In the genomic region with DNA sequence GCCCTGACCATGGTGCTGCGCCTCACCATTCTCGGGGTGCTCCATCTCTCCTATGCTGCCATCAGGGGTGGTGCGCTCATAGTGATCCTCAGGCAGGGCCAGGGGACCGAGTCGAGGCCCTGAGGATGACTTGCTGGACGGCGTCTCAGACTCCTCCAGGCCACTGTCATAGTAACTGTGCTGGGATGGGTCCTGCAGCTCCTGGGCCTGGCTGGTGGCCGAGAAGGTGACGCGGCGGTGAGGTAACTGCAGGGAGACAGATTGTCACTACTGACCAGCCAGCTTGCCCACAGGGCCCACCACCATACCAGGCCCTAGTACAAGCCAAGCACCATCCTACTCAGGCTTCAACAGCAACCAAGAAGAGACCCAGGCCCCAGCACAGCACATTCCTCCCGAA, we compare ENCODE assay signal across 21 cellular contexts. TPM values are rescaled to one million over a fixed set of nuclear protein-coding genes. Genes with fewer than 3 reads are reported as not detected.
DNase-seq lines count a peak whose midpoint lies in the region; ATAC-seq and TF ChIP-seq lines count a peak whose summit lies in the region.
"Had no signal": no experiment of that assay in that cellular context is flagged by ENCODE, and none has a peak within 500 bp of the region (broad histone marks: within the 10 kb centered on the region; RNA-seq: fewer than 3 reads in every experiment).

No MANE protein-coding gene starts in this region.

- ATAC-seq in heart left ventricle (no peak), GM21367 (IDR thresholded peaks at IDR 0.05; ENCODE audit: unreplicated experiment) (no peak)

- peak overlapping the region; percentile 89 for H2BK15ac ChIP-seq in neuronal stem cell (ENCODE audit: low read length)

- intact Hi-C loops in left ventricle myocardium inferior (cut with micrococcal nuclease) (no loop called here), heart left ventricle (cut with DNase I) (no loop called here)

- WGBS in heart left ventricle, 4 donors, result 92 to 93% (median 93%) methylated on average over 8 to 12 of the region's 12 CpGs
- WGBS in neuronal stem cell (ENCODE audit: extremely low coverage in 2 of 2, insufficient read length in 2 of 2, insufficient replicate concordance in 1 of 2), 2 donors, result no CpG with 5 or more reads among the region's 12 CpGs

- H3K4me1 Mint-ChIP-seq in endothelial cell (ENCODE audit: unreplicated experiment), result peaks cover 41% of the 10 kb centered on the region

- peak overlapping the region; percentile 39 for H3K4ac ChIP-seq in neuronal stem cell (ENCODE audit: low read length)

- no peak overlapping the region for H2BK5ac ChIP-seq in neuronal stem cell (ENCODE audit: low read length)

- H3K36me3 ChIP-seq in left ventricle myocardium inferior (peaks cover 14% of the 10 kb centered on the region), heart left ventricle (peaks cover 0 to 24% (median 6%) of the 10 kb centered on the region in 9 donors), neuronal stem cell (replicated peaks in 1 of 2; ENCODE audit: control insufficient read depth in 2 of 2, insufficient read depth in 2 of 2, low read length in 2 of 2) (peaks cover 21 to 58% of the 10 kb centered on the region in 2 donors)
- H3K36me3 ChIP-seq: HAP-1 had no signal

- H3K27me3 ChIP-seq in left ventricle myocardium inferior (ENCODE audit: low read depth) (no peaks in the 10 kb centered on the region), heart left ventricle (no peaks in the 10 kb centered on the region), neuronal stem cell (ENCODE audit: control insufficient read depth in 3 of 3, insufficient read depth in 3 of 3, low read depth in 1 of 3, low read length in 3 of 3) (no peaks in the 10 kb centered on the region)

- peak overlapping the region; percentile 43 for H3K23ac ChIP-seq in neuronal stem cell (ENCODE audit: low read depth, low read length, poor library complexity)

- H2AFZ ChIP-seq in neuronal stem cell (ENCODE audit: low read length), result no peak overlapping the region

- H3K79me1 ChIP-seq in neuronal stem cell (ENCODE audit: low read depth, low read length), result peaks cover 7% of the 10 kb centered on the region

- H4K8ac ChIP-seq in neuronal stem cell (ENCODE audit: low read depth, low read length), result peak overlapping the region; percentile 65

- no peak for TF ChIP-seq CTCF in left ventricle myocardium inferior (IDR thresholded peaks at IDR 0.05; ENCODE audit: borderline replicate concordance)
- TF ChIP-seq CTCF in heart left ventricle (IDR thresholded peaks at IDR 0.05), result no peak
- no peak for TF ChIP-seq CTCF in endothelial cell (IDR thresholded peaks at IDR 0.05; ENCODE audit: unreplicated experiment)

- peak overlapping the region; percentile 32 for H3K18ac ChIP-seq in neuronal stem cell (ENCODE audit: low read length)

- H3K36me3 Mint-ChIP-seq in endothelial cell (ENCODE audit: low read depth, unreplicated experiment), result peaks cover 43% of the 10 kb centered on the region

- peaks cover 5% of the 10 kb centered on the region for H3K27me3 Mint-ChIP-seq in endothelial cell (ENCODE audit: unreplicated experiment)

- no peak for TF ChIP-seq POLR2A in heart left ventricle (IDR thresholded peaks at IDR 0.05)

- peak overlapping the region; percentile 23 for H2BK12ac ChIP-seq in neuronal stem cell (ENCODE audit: low read length)

- H3K27ac ChIP-seq in left ventricle myocardium inferior (replicated peaks), result peak overlapping the region; percentile 17
- no peak overlapping the region for H3K27ac ChIP-seq in heart left ventricle
- no peak overlapping the region for H3K27ac ChIP-seq in neuronal stem cell (replicated peaks; ENCODE audit: low read length)
- H3K27ac ChIP-seq: HL-60, SK-N-MC had no signal

- H3K27ac Mint-ChIP-seq in endothelial cell (ENCODE audit: unreplicated experiment), result no peak overlapping the region
- H3K27ac Mint-ChIP-seq: HFFc6 had no signal

- DNase-seq in left ventricle myocardium inferior (no peak), heart left ventricle (no peak), endothelial cell (ENCODE audit: low spot score) (no peak), neuronal stem cell (ENCODE audit: low spot score) (no peak), LoVo (ENCODE audit: low spot score) (no peak)
- no peak for DNase-seq in activated CD8-positive, alpha-beta memory T cell treated with anti-CD3 and anti-CD28 coated beads, Interleukin-2, amount 50 U/mL, for 48 hours
- DNase-seq: Calu3, HFFc6, Karpas-422, MV-4-11, NCI-H1105 treated with DMSO at 0.1 percent for 48 hours, NCI-H146, NCI-H1930, NCI-H2107, NCI-H524, NCI-H774, SIG-M5 had no signal

- H3K14ac ChIP-seq in neuronal stem cell (ENCODE audit: low read length), result peak overlapping the region; percentile 42

- no peaks in the 10 kb centered on the region for H3K9me3 Mint-ChIP-seq in endothelial cell (ENCODE audit: unreplicated experiment)
- H3K9me3 Mint-ChIP-seq: HFFc6 had no signal

- no peak overlapping the region for H3K4me3 ChIP-seq in left ventricle myocardium inferior
- H3K4me3 ChIP-seq in heart left ventricle, result no peak overlapping the region
- no peak overlapping the region for H3K4me3 ChIP-seq in neuronal stem cell (ENCODE audit: low read length in 2 of 2)
- H3K4me3 ChIP-seq: HAP-1, SK-N-MC had no signal

- H3K4me3 Mint-ChIP-seq in endothelial cell (ENCODE audit: unreplicated experiment), result peak overlapping the region; percentile 52
- H3K4me3 Mint-ChIP-seq: HFFc6 had no signal

- H2BK120ac ChIP-seq in neuronal stem cell (ENCODE audit: low read depth, low read length), result peak overlapping the region; percentile 17

- H3K9ac ChIP-seq in neuronal stem cell (ENCODE audit: low read depth, low read length, poor library complexity), result no peak overlapping the region

- H3K4me2 ChIP-seq in neuronal stem cell (ENCODE audit: insufficient read depth, low read length, poor library complexity, severe bottlenecking), result no peak overlapping the region

- no peaks in the 10 kb centered on the region for H3K9me3 ChIP-seq in left ventricle myocardium inferior (replicated peaks)
- H3K9me3 ChIP-seq in heart left ventricle, result no peaks in the 10 kb centered on the region
- no peaks in the 10 kb centered on the region for H3K9me3 ChIP-seq in neuronal stem cell (replicated peaks in 1 of 2; ENCODE audit: control insufficient read depth in 2 of 2, insufficient read depth in 1 of 2, low read depth in 1 of 2, low read length in 2 of 2)
- H3K9me3 ChIP-seq: HAP-1 had no signal

- H3K4me1 ChIP-seq in left ventricle myocardium inferior, result peaks cover 57% of the 10 kb centered on the region
- H3K4me1 ChIP-seq in heart left ventricle, result peaks cover 0 to 29% (median 10%) of the 10 kb centered on the region in 12 donors
- peaks cover 9 to 18% of the 10 kb centered on the region in 2 donors for H3K4me1 ChIP-seq in neuronal stem cell (ENCODE audit: control insufficient read depth in 2 of 2, insufficient read depth in 1 of 2, low read depth in 1 of 2, low read length in 2 of 2)
- H3K4me1 ChIP-seq: HAP-1 had no signal

- peak overlapping the region; percentile 14 for H2AK5ac ChIP-seq in neuronal stem cell (ENCODE audit: low read depth, low read length)

- no peak overlapping the region for H4K91ac ChIP-seq in neuronal stem cell (ENCODE audit: low read depth, low read length, poor library complexity)

RNA-seq across cellular contexts. Expression of a gene that starts 21.0 kb away (rescaled TPM):
- 16.1 TPM for total RNA-seq in left ventricle myocardium inferior
- total RNA-seq in heart left ventricle, result 100 to 1,000 TPM in 1 of 9 donors, 10 to 100 TPM in 8; 10.2 to 106 (median 19.2) TPM
- 10 to 100 TPM; 13.5 to 25.8 TPM for polyA plus RNA-seq in heart left ventricle
- total RNA-seq in endothelial cell (ENCODE audit: unreplicated experiment), result 140 TPM
- 7.6 TPM for polyA plus RNA-seq in neuronal stem cell (2013, experiment 1 of 2)
- polyA plus RNA-seq in neuronal stem cell (2013, experiment 2 of 2), result 7.7 TPM
